8 cellular contexts compared by ENCODE assay signal in genomic region chr12:14771651-14772137, GRCh38. TPM values are rescaled to one million over a fixed set of nuclear protein-coding genes. Genes with fewer than 3 reads are reported as not detected.
DNase-seq lines count a peak whose midpoint lies in the region; ATAC-seq and TF ChIP-seq lines count a peak whose summit lies in the region.

No MANE protein-coding gene starts in this region.

- H3K36me3 Mint-ChIP-seq in Caco-2 (ENCODE audit: insufficient read depth, unreplicated experiment): peaks cover 80% of the 10 kb centered on the region

- TF ChIP-seq POLR2A in right lobe of liver (IDR thresholded peaks at IDR 0.05) (no peak), testis (IDR thresholded peaks at IDR 0.05) (no peak)

- WGBS in right lobe of liver (ENCODE audit: insufficient coverage, low coverage, low lambda C conversion rate, missing lambda C conversion rate): 26% methylated on average over 6 of the region's 6 CpGs
- 16 to 20% methylated on average over 6 of the region's 6 CpGs for WGBS in testis, 2 donors

- H3K27me3 Mint-ChIP-seq in Caco-2 (ENCODE audit: insufficient read depth, unreplicated experiment): no peaks in the 10 kb centered on the region

- CTCF ChIA-PET in Caco-2 (lab: Charles Lee): interaction anchor here (2.0 to 3.0 kb wide), 2 partner anchors 16 to 32 kb away, joined by 8 to 16 read pairs; partner anchors contain the start of genes C12orf60 and WBP11

- H3K4me3 ChIP-seq in Caco-2 (ENCODE audit: low read depth, low read length) (peak overlapping the region; percentile 96), right lobe of liver (peak overlapping the region in 1 of 3 donors; percentile 78), testis (peak overlapping the region in 1 of 2 donors; percentile 92)

- peak overlapping the region; percentile 90 for H3K4me3 Mint-ChIP-seq in Caco-2 (ENCODE audit: unreplicated experiment)

- H3K9me3 ChIP-seq in Caco-2 (peaks cover 3% of the 10 kb centered on the region), right lobe of liver (no peaks in the 10 kb centered on the region), testis (no peaks in the 10 kb centered on the region)

- ATAC-seq in right lobe of liver: no peak
- no peak for ATAC-seq in HG02759 (IDR thresholded peaks at IDR 0.05; ENCODE audit: unreplicated experiment)

- BruUV-seq in Caco-2 (replicated peaks; lab: Mats Ljungman, UMichigan): no TSS peak

- TF ChIP-seq CTCF in Caco-2 (IDR thresholded peaks at IDR 0.05; ENCODE audit: insufficient read depth in 1 of 2, low read depth in 1 of 2, low read length in 1 of 2, severe bottlenecking in 1 of 2, unreplicated experiment in 1 of 2) (no peak), right lobe of liver (IDR thresholded peaks at IDR 0.05) (no peak), testis (IDR thresholded peaks at IDR 0.05) (no peak)

- POLR2A ChIA-PET in Caco-2 (lab: Charles Lee): interaction anchor here (0.6 to 3.0 kb wide), 9 partner anchors 10 to 1017 kb away, joined by 3 to 42 read pairs (median 3); partner anchors contain the start of genes ATF7IP, C12orf60, EPS8 and WBP11

- H3K27ac ChIP-seq in right lobe of liver (peak overlapping the region; percentile 91 to 98 (median 97)), testis (peak overlapping the region; percentile 94 to 95)

- peaks cover 10% of the 10 kb centered on the region for H3K9me3 Mint-ChIP-seq in Caco-2 (ENCODE audit: unreplicated experiment)

- peak overlapping the region; percentile 96 for H3K27ac Mint-ChIP-seq in Caco-2 (ENCODE audit: unreplicated experiment)

- H3K4me1 ChIP-seq in Caco-2 (peaks cover 26% of the 10 kb centered on the region; the same call in 1 of the 2 replicates), right lobe of liver (peaks cover 0 to 29% (median 6%) of the 10 kb centered on the region in 4 donors), testis (peaks cover 15% of the 10 kb centered on the region)

- DNase-seq in Caco-2 (no peak), NCI-H146 (lab: John Stamatoyannopoulos, UW) (peak; percentile 58), right lobe of liver (no peak), testis (no peak), AG20443 (ENCODE audit: low spot score) (no peak), head of caudate nucleus (no peak)
- peak; percentile 19 for DNase-seq in activated naive CD4-positive, alpha-beta T cell treated with Interleukin-2 at 50 U/mL for 16 hours

- H3K36me3 ChIP-seq in Caco-2 (ENCODE audit: control insufficient read depth, insufficient read depth, low read length): 0 out of 2 replicates have a peak, but pooled peaks cover 1% of the 10 kb centered on the region
- no peaks in the 10 kb centered on the region for H3K36me3 ChIP-seq in right lobe of liver
- H3K36me3 ChIP-seq in testis (ENCODE audit: low read depth, missing control alignments): no peaks in the 10 kb centered on the region

- peaks cover 34% of the 10 kb centered on the region for H3K4me1 Mint-ChIP-seq in Caco-2 (ENCODE audit: low read depth, unreplicated experiment)

- intact Hi-C loops in Caco-2 (cut with micrococcal nuclease; ENCODE audit: unreplicated experiment): loop anchor here (1.0 kb wide), 2 partner anchors 32 to 97 kb away; partner anchors contain the start of genes C12orf60 and WBP11
- intact Hi-C loops in right lobe of liver (cut with DNase I): loop anchor here in 1 of 2 donors (5.0 kb wide), 1 partner anchor 71 kb away; the partner anchor contains the start of gene ART4
- intact Hi-C loops in testis (cut with DNase I; ENCODE audit: low total_unique reads): no loop called here
- intact Hi-C loops in head of caudate nucleus (cut with DNase I): loop anchor here (10.0 kb wide), 1 partner anchor 517 kb away; no protein-coding TSS in a partner anchor

- H3K27me3 ChIP-seq in Caco-2 (replicated peaks; ENCODE audit: control insufficient read depth, insufficient read depth, low read length) (no peaks in the 10 kb centered on the region), right lobe of liver (no peaks in the 10 kb centered on the region), testis (no peaks in the 10 kb centered on the region)

RNA-seq across cellular contexts. Expression of gene WBP11, which starts 31.6 kb away (rescaled TPM):
- total RNA-seq in Caco-2 (2022) (159 and 184 TPM in 2 replicates), right lobe of liver (10 to 100 TPM in 4 of 6 experiments, 1 to 10 TPM in 2; 8.6 to 24.9 (median 16.9) TPM), testis (10 to 100 TPM; 37.8 to 41.7 TPM)
- polyA plus RNA-seq in testis (ENCODE audit: insufficient read depth, low read depth, low replicate concordance): 117 TPM

RNA-seq across cellular contexts. Expression of gene C12orf60, which starts 31.8 kb away (rescaled TPM):
- 1.8 and 2.8 TPM in 2 replicates for total RNA-seq in Caco-2 (2022)
- under 1 TPM; 0.37 to 0.91 (median 0.74) TPM for total RNA-seq in right lobe of liver
- 10 to 100 TPM in 1 of 2 donors, 1 to 10 TPM in 1; 5.3 to 11.7 TPM for total RNA-seq in testis
- 20.6 TPM for polyA plus RNA-seq in testis (ENCODE audit: insufficient read depth, low read depth, low replicate concordance)

RNA-seq across cellular contexts. Expression of gene SMCO3, which starts 42.3 kb away (rescaled TPM):
- total RNA-seq in Caco-2 (2022) (not detected in 2 replicates), right lobe of liver (under 1 TPM in 5 of 6 experiments, not detected in 1; 0.24 to 0.68 (median 0.40) TPM), testis (under 1 TPM in 1 of 2 donors, not detected in 1; 0.39 TPM)
- polyA plus RNA-seq in testis (ENCODE audit: insufficient read depth, low read depth, low replicate concordance): 0.20 TPM

Comparison
In these comparisons a context has a peak if more than half of its experiments do, and no peak if none do; other contexts are left out.
1. DNase-seq: peak in NCI-H146 (single experiment) and activated naive CD4-positive, alpha-beta T cell treated with Interleukin-2 at 50 U/mL for 16 hours (single experiment); none in Caco-2 (0 of 2), right lobe of liver (0 of 3), testis (single experiment), AG20443 (single experiment) and head of caudate nucleus (0 of 42).